ENCODE assay signal across 16 cellular contexts in the genomic region with DNA sequence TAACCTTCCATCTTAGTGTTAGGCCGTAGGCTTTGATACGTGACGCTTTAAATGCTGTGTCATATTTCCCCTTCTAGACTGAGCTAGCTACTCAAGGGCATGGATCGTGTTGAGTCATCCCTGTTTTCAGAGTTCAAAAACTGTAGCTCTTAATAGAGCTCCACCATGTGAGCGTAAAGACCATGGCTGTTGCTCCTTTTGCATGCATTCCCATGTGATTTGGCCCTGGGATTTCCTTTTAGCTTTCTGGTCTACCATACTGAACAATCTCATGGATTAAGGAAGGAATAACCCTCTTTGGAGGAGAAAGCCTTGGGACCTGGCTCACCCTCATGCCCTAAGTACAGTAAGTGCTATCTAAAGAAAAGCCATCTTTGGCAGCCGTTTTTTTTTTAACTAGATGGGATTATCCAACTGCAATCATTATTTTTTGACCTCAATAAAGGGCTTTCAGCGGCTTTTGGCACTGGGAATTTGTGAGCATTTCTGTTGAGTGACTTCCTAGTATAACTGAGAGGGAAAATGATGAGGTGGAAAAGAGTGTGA.
A peak's percentile ranks its signal among the peaks of the same experiment; 100 is the strongest.
DNase-seq lines count a peak whose midpoint lies in the region; TF ChIP-seq lines count a peak whose summit lies in the region.
"Had no signal": no experiment of that assay in that cellular context is flagged by ENCODE, and none has a peak within 500 bp of the region (broad histone marks: within the 10 kb centered on the region; RNA-seq: fewer than 3 reads in every experiment).

No MANE protein-coding gene starts in this region.

- peaks cover 17% of the 10 kb centered on the region for H3K79me2 ChIP-seq in ACC112 (ENCODE audit: control insufficient read depth, insufficient read depth, low read length, unreplicated experiment)

- no peaks in the 10 kb centered on the region for H3K9me3 ChIP-seq in CD8-positive, alpha-beta memory T cell (ENCODE audit: low read length)
- H3K9me3 ChIP-seq: ovary had no signal

- H3K4me3 Mint-ChIP-seq in HFFc6: no peak overlapping the region
- H3K4me3 Mint-ChIP-seq in CD8-positive, alpha-beta memory T cell: no peak overlapping the region
- H3K4me3 Mint-ChIP-seq: WTC11 had no signal

- in situ Hi-C loops in brain microvascular endothelial cell (cut with HindIII; ENCODE audit: low pct_ligation_motif_present, low sequenced_read_pairs): no loop called here

- peak overlapping the region; percentile 67 for H3K27ac ChIP-seq in ACC112 (ENCODE audit: low read depth, low read length)
- H3K27ac ChIP-seq in brain microvascular endothelial cell: no peak overlapping the region
- no peak overlapping the region for H3K27ac ChIP-seq in CD8-positive, alpha-beta memory T cell (ENCODE audit: low read depth, low read length)
- H3K27ac ChIP-seq: epithelial cell of prostate, ovary had no signal

- CTCF ChIA-PET in CD8-positive, alpha-beta memory T cell (lab: Charles Lee): no interaction called here

- no peak overlapping the region for H2AFZ ChIP-seq in ACC112 (ENCODE audit: low read length, unreplicated experiment)

- DNase-seq in HFFc6 (peak; percentile 7), brain microvascular endothelial cell (peak; percentile 40), kidney tubule cell (ENCODE audit: low spot score) (peak; percentile 50), SHP77 (lab: John Stamatoyannopoulos, UW) (no peak)
- no peak for DNase-seq in stimulated activated CD4-positive, alpha-beta T cell treated with anti-CD3 and anti-CD28 coated beads, Interleukin-2, amount 100 ng/mL, for 48 hours
- DNase-seq in CD8-positive, alpha-beta memory T cell: no peak
- DNase-seq in activated T-cell treated with anti-CD3 and anti-CD28 coated beads, Interleukin-2, amount 50 U/mL, for 1 hour: no peak
- DNase-seq: activated naive CD4-positive, alpha-beta T cell treated with anti-CD3 and anti-CD28 coated beads, Interleukin-2, amount 50 U/mL, for 16 hours; DMS79; KG1; NCI-H2029 treated with DMSO at 0.1 percent for 48 hours; NK-92 treated with Interleukin-12 subunit alpha and Interleukin-12 subunit beta, amount 100 ng/mL, for 24 hours; ovary had no signal

- H3K4me3 ChIP-seq in ACC112 (ENCODE audit: low read depth, low read length) (no peak overlapping the region), brain microvascular endothelial cell (ENCODE audit: low read depth, low read length) (no peak overlapping the region)
- H3K4me3 ChIP-seq in CD8-positive, alpha-beta memory T cell (ENCODE audit: low read length): no peak overlapping the region
- H3K4me3 ChIP-seq: ovary had no signal

- peak overlapping the region; percentile 9; the same call in 1 of the 2 replicates for H3K27ac Mint-ChIP-seq in HFFc6
- H3K27ac Mint-ChIP-seq in CD8-positive, alpha-beta memory T cell: no peak overlapping the region
- H3K27ac Mint-ChIP-seq: WTC11 had no signal

- no peaks in the 10 kb centered on the region for H3K9me3 Mint-ChIP-seq in HFFc6
- peaks cover 0 to 3% (median 2%) of the 10 kb centered on the region in 5 donors for H3K9me3 Mint-ChIP-seq in CD8-positive, alpha-beta memory T cell
- H3K9me3 Mint-ChIP-seq: WTC11 had no signal

- no peaks in the 10 kb centered on the region for H3K27me3 Mint-ChIP-seq in HFFc6 (ENCODE audit: insufficient read depth)
- H3K27me3 Mint-ChIP-seq in CD8-positive, alpha-beta memory T cell: peaks cover 0 to 4% of the 10 kb centered on the region in 2 donors

- peaks cover 16% of the 10 kb centered on the region for H3K4me1 Mint-ChIP-seq in HFFc6 (ENCODE audit: low read depth)
- H3K4me1 Mint-ChIP-seq in CD8-positive, alpha-beta memory T cell: no peaks in the 10 kb centered on the region

- peaks cover 24% of the 10 kb centered on the region for H3K4me1 ChIP-seq in ACC112 (ENCODE audit: control insufficient read depth, insufficient read depth, low read length, unreplicated experiment)
- no peaks in the 10 kb centered on the region for H3K4me1 ChIP-seq in CD8-positive, alpha-beta memory T cell (ENCODE audit: insufficient read depth, low read length)

- H3K36me3 ChIP-seq in ACC112 (ENCODE audit: insufficient read depth, low read length) (peaks cover 68% of the 10 kb centered on the region), brain microvascular endothelial cell (replicated peaks) (no peaks in the 10 kb centered on the region)
- no peaks in the 10 kb centered on the region for H3K36me3 ChIP-seq in CD8-positive, alpha-beta memory T cell (ENCODE audit: insufficient read depth, low read length)
- H3K36me3 ChIP-seq: ovary had no signal

- peaks cover 38% of the 10 kb centered on the region for H3K36me3 Mint-ChIP-seq in HFFc6 (ENCODE audit: low read depth)
- H3K36me3 Mint-ChIP-seq in CD8-positive, alpha-beta memory T cell: no peaks in the 10 kb centered on the region

- H3K27me3 ChIP-seq in ACC112 (ENCODE audit: insufficient read depth, low read length) (no peaks in the 10 kb centered on the region), brain microvascular endothelial cell (replicated peaks) (no peaks in the 10 kb centered on the region)
- no peaks in the 10 kb centered on the region for H3K27me3 ChIP-seq in CD8-positive, alpha-beta memory T cell (ENCODE audit: insufficient read depth, low read length, poor library complexity, severe bottlenecking)
- H3K27me3 ChIP-seq: ovary had no signal

- POLR2A ChIA-PET in CD8-positive, alpha-beta memory T cell (lab: Charles Lee): no interaction called here

- TF ChIP-seq CTCF in HFFc6 (IDR thresholded peaks at IDR 0.05) (no peak), brain microvascular endothelial cell (IDR thresholded peaks at IDR 0.05; ENCODE audit: low read depth, low read length, missing control alignments) (no peak)

Comparison
In these comparisons a context has a peak if more than half of its experiments do, and no peak if none do; other contexts are left out.
1. DNase-seq: peak in HFFc6 (single experiment), brain microvascular endothelial cell (single experiment) and kidney tubule cell (single experiment); none in stimulated activated CD4-positive, alpha-beta T cell treated with anti-CD3 and anti-CD28 coated beads, Interleukin-2, amount 100 ng/mL, for 48 hours (0 of 2), CD8-positive, alpha-beta memory T cell (0 of 5), activated T-cell treated with anti-CD3 and anti-CD28 coated beads, Interleukin-2, amount 50 U/mL, for 1 hour (single experiment) and SHP77 (0 of 2).